ENCODE assay signal across 8 cellular contexts in genomic region chr2:65125457-65125856, GRCh38. TPM values are rescaled to one million over a fixed set of nuclear protein-coding genes. Genes with fewer than 3 reads are reported as not detected.
DNase-seq lines count a peak whose midpoint lies in the region; ATAC-seq and TF ChIP-seq lines count a peak whose summit lies in the region.
"Not testable (repeated sequence)": the region's sequence is repeated elsewhere in the genome, so short reads cannot be mapped to it uniquely, and the experiment has no call there.

No MANE protein-coding gene starts in this region.

- peaks cover 39% of the 10 kb centered on the region for H3K4me1 Mint-ChIP-seq in HFFc6 (ENCODE audit: low read depth)
- H3K4me1 Mint-ChIP-seq in activated CD4-positive, alpha-beta T cell treated with anti-CD3 and anti-CD28 coated beads for 36 hours, result peaks cover 49% of the 10 kb centered on the region

- H3K9me3 Mint-ChIP-seq in HFFc6; activated CD4-positive, alpha-beta T cell treated with anti-CD3 and anti-CD28 coated beads for 36 hours (ENCODE audit: low read depth): not testable (repeated sequence)

- WGBS in trophoblast cell (ENCODE audit: extremely low coverage, insufficient coverage, insufficient read length), result no CpG with 5 or more reads among the region's 7 CpGs
- WGBS in thyroid gland, 2 donors, result 71 to 82% methylated on average over 7 of the region's 7 CpGs

- H4K12ac ChIP-seq in trophoblast cell (ENCODE audit: low read depth, low read length), result not testable (repeated sequence)

- peaks cover 20% of the 10 kb centered on the region for H3K36me3 Mint-ChIP-seq in HFFc6 (ENCODE audit: low read depth)
- H3K36me3 Mint-ChIP-seq in activated CD4-positive, alpha-beta T cell treated with anti-CD3 and anti-CD28 coated beads for 36 hours (ENCODE audit: low read depth), result peaks cover 18% of the 10 kb centered on the region

- peaks cover 10 to 29% (median 18%) of the 10 kb centered on the region in 11 experiments; a peak in 14 of 22 replicates for H3K36me3 ChIP-seq in BLaER1 treated with 17β-estradiol and CSF1 and Interleukin-3, amounts not matched to agents 10 nM and 100 nM
- H3K36me3 ChIP-seq in trophoblast cell (ENCODE audit: control insufficient read depth in 1 of 2, insufficient read depth in 2 of 2, low read length in 2 of 2); thyroid gland: not testable (repeated sequence)

- H3K27me3 ChIP-seq in BLaER1 treated with 17β-estradiol and CSF1 and Interleukin-3, amounts not matched to agents 10 nM and 100 nM; trophoblast cell (ENCODE audit: insufficient read depth, low read length); thyroid gland: not testable (repeated sequence)

- peaks cover 29 to 75% (median 42%) of the 10 kb centered on the region in 10 experiments for H3K4me1 ChIP-seq in BLaER1 treated with 17β-estradiol and CSF1 and Interleukin-3, amounts not matched to agents 10 nM and 100 nM
- not testable (repeated sequence) for H3K4me1 ChIP-seq in trophoblast cell (ENCODE audit: control insufficient read depth in 1 of 2, insufficient read depth in 2 of 2, low read length in 2 of 2)
- peaks cover 27 to 44% of the 10 kb centered on the region in 2 donors for H3K4me1 ChIP-seq in thyroid gland

- H3K79me2 ChIP-seq in trophoblast cell (ENCODE audit: control insufficient read depth, insufficient read depth, low read length, poor library complexity), result peaks cover 49% of the 10 kb centered on the region

- peaks cover 54 to 93% (median 90%) of the 10 kb centered on the region in 11 experiments for H4K20me1 ChIP-seq in BLaER1 treated with 17β-estradiol and CSF1 and Interleukin-3, amounts not matched to agents 10 nM and 100 nM

- H2BK12ac ChIP-seq in trophoblast cell (ENCODE audit: low read length), result not testable (repeated sequence)

- H2AFZ ChIP-seq in trophoblast cell (ENCODE audit: insufficient read depth, low read length, poor library complexity), result not testable (repeated sequence)

- peak overlapping the region; percentile 43; the same call in 1 of the 2 replicates for H3K4me3 Mint-ChIP-seq in HFFc6
- not testable (repeated sequence) for H3K4me3 Mint-ChIP-seq in activated CD4-positive, alpha-beta T cell treated with anti-CD3 and anti-CD28 coated beads for 36 hours

- not testable (repeated sequence) for H3K27me3 Mint-ChIP-seq in HFFc6 (ENCODE audit: insufficient read depth); activated CD4-positive, alpha-beta T cell treated with anti-CD3 and anti-CD28 coated beads for 36 hours

- H2AK5ac ChIP-seq in trophoblast cell (ENCODE audit: low read length), result not testable (repeated sequence)

- peak overlapping the region in 2 of 10 experiments; percentile 79 to 98; a peak in 1 of 20 replicates for H3K4me3 ChIP-seq in BLaER1 treated with 17β-estradiol and CSF1 and Interleukin-3, amounts not matched to agents 10 nM and 100 nM
- not testable (repeated sequence) for H3K4me3 ChIP-seq in cardiac fibroblast (replicated peaks in 1 of 2; ENCODE audit: low read depth in 2 of 2, low read length in 2 of 2); fibroblast of the aortic adventitia (ENCODE audit: low read depth, low read length); trophoblast cell (ENCODE audit: low read depth, low read length); thyroid gland (replicated peaks in 1 of 3)

- H2BK5ac ChIP-seq in trophoblast cell (ENCODE audit: low read depth, low read length, poor library complexity), result not testable (repeated sequence)

- not testable (repeated sequence) for DNase-seq in HFFc6
- peak; percentile 23 for DNase-seq in activated CD4-positive, alpha-beta T cell treated with anti-CD3 and anti-CD28 coated beads for 36 hours
- DNase-seq in cardiac fibroblast (ENCODE audit: low read depth in 2 of 2) (peak; percentile 44 to 64), fibroblast of the aortic adventitia (ENCODE audit: low read depth) (peak; percentile 55), left colon (peak; percentile 26 to 36), trophoblast cell (peak; percentile 81 to 87), thyroid gland (peak in 1 of 2 donors; percentile 22)

- TF ChIP-seq CTCF in HFFc6 (IDR thresholded peaks at IDR 0.05); cardiac fibroblast (IDR thresholded peaks at IDR 0.05; ENCODE audit: low read depth, low read length); fibroblast of the aortic adventitia (IDR thresholded peaks at IDR 0.05; ENCODE audit: insufficient read depth, low read length); thyroid gland (IDR thresholded peaks at IDR 0.05): not testable (repeated sequence)

- H2BK120ac ChIP-seq in trophoblast cell (ENCODE audit: insufficient read depth, low read length, poor library complexity), result not testable (repeated sequence)

- H3K14ac ChIP-seq in trophoblast cell (ENCODE audit: low read length), result not testable (repeated sequence)

- H3K18ac ChIP-seq in trophoblast cell (ENCODE audit: low read length), result not testable (repeated sequence)

- H4K8ac ChIP-seq in trophoblast cell (ENCODE audit: low read depth, low read length), result not testable (repeated sequence)

- H3K4ac ChIP-seq in trophoblast cell (ENCODE audit: low read depth, low read length), result peak overlapping the region; percentile 96

- POLR2A ChIA-PET in activated CD4-positive, alpha-beta T cell treated with anti-CD3 and anti-CD28 coated beads for 36 hours (lab: Charles Lee), result not testable (repeated sequence)

- CTCF ChIA-PET in activated CD4-positive, alpha-beta T cell treated with anti-CD3 and anti-CD28 coated beads for 36 hours (lab: Charles Lee), result interaction anchor here (1.1 to 2.2 kb wide), 2 partner anchors 13 to 20 kb away, joined by 3 to 5 read pairs; no protein-coding TSS in a partner anchor

- not testable (repeated sequence) for H3K9me3 ChIP-seq in BLaER1 treated with 17β-estradiol and CSF1 and Interleukin-3, amounts not matched to agents 10 nM and 100 nM (replicated peaks in 1 of 11); trophoblast cell (ENCODE audit: insufficient read depth, low read depth, low read length); thyroid gland

- not testable (repeated sequence) for H4K91ac ChIP-seq in trophoblast cell (ENCODE audit: low read depth, low read length)

- H3K4me2 ChIP-seq in BLaER1 treated with 17β-estradiol and CSF1 and Interleukin-3, amounts not matched to agents 10 nM and 100 nM, result peak overlapping the region; percentile 2 to 98 (median 27); a peak in 16 of 22 replicates
- not testable (repeated sequence) for H3K4me2 ChIP-seq in trophoblast cell (ENCODE audit: low read length)

- not testable (repeated sequence) for TF ChIP-seq POLR2A in thyroid gland (IDR thresholded peaks at IDR 0.05)

- 0 out of 22 replicates have a peak overlapping the region, but pooled peaks of 1 of the 11 experiments have one; percentile 99 for H3K27ac ChIP-seq in BLaER1 treated with 17β-estradiol and CSF1 and Interleukin-3, amounts not matched to agents 10 nM and 100 nM
- not testable (repeated sequence) for H3K27ac ChIP-seq in trophoblast cell (ENCODE audit: low read depth, low read length)
- peak overlapping the region in 2 of 3 donors; percentile 41 to 48 for H3K27ac ChIP-seq in thyroid gland

- not testable (repeated sequence) for ATAC-seq in activated CD4-positive, alpha-beta T cell treated with anti-CD3 and anti-CD28 coated beads for 36 hours; left colon

- peak overlapping the region in 2 of 11 experiments; percentile 63 to 99; a peak in 3 of 22 replicates for H3K9ac ChIP-seq in BLaER1 treated with 17β-estradiol and CSF1 and Interleukin-3, amounts not matched to agents 10 nM and 100 nM
- not testable (repeated sequence) for H3K9ac ChIP-seq in trophoblast cell (ENCODE audit: low read length)

- H3K27ac Mint-ChIP-seq in HFFc6; activated CD4-positive, alpha-beta T cell treated with anti-CD3 and anti-CD28 coated beads for 36 hours: not testable (repeated sequence)

- H3K79me1 ChIP-seq in trophoblast cell (ENCODE audit: low read length), result not testable (repeated sequence)

- intact Hi-C loops in activated CD4-positive, alpha-beta T cell treated with anti-CD3 and anti-CD28 coated beads for 36 hours (cut with DNase I, micrococcal nuclease), result loop anchor here in 1 of 2 experiments (5.0 kb wide), 1 partner anchor 138 kb away; the partner anchor contains the start of gene SLC1A4
- intact Hi-C loops in left colon (cut with DNase I, micrococcal nuclease), result loop anchor here in 1 of 2 donors (10.0 kb wide), 1 partner anchor 51 kb away; no protein-coding TSS in a partner anchor
- intact Hi-C loops in thyroid gland (cut with DNase I), result not testable (repeated sequence)

- not testable (repeated sequence) for H3K23ac ChIP-seq in trophoblast cell (ENCODE audit: low read length)

RNA-seq across cellular contexts. Expression of gene RAB1A, which starts 4.4 kb away (rescaled TPM):
- 100 to 1,000 TPM; 204 to 230 (median 222) TPM for total RNA-seq in HFFc6 (2021; fragmentation: NEBNext Ultra II Directional; extraction: Animal tissue kit (Norgen Biotek cat#: 25700))
- 10 to 100 TPM; 77.1 to 84.8 TPM for total RNA-seq in activated CD4-positive, alpha-beta T cell treated with anti-CD3 and anti-CD28 coated beads for 36 hours
- 72.1 and 80.7 TPM in 2 replicates for total RNA-seq in fibroblast of the aortic adventitia (ENCODE audit: low replicate concordance)
- total RNA-seq in left colon, result 100 to 1,000 TPM; 172 to 179 TPM
- 306 and 327 TPM in 2 replicates for polyA plus RNA-seq in trophoblast cell (2013)
- 100 to 1,000 TPM in 2 of 4 donors, 10 to 100 TPM in 2; 87.1 to 114 (median 98.8) TPM for total RNA-seq in thyroid gland
